20 cellular contexts compared by ENCODE assay signal in the genomic region with DNA sequence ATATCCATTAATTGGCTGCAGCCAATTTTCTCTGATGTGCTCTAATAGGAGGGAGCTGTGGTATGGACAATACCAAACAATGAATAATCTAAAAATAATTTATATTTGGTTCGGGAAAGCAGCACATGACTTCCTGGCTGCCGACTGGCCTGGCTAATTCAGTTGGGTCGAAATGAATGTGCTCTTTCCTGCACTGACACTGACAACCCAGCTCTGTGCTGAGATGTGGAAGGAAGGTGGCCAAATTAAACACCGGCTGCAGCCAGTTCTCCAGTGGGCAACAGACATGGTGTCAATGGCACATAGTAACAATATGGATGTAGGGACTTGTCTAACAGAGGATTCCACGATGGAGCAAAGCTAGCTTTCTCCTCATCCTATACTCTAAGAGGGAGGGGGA. TPM values are rescaled to one million over a fixed set of nuclear protein-coding genes. Genes with fewer than 3 reads are reported as not detected.
A peak's percentile ranks its signal among the peaks of the same experiment; 100 is the strongest.
DNase-seq lines count a peak whose midpoint lies in the region; ATAC-seq, FAIRE-seq and TF ChIP-seq lines count a peak whose summit lies in the region.
"Had no signal": no experiment of that assay in that cellular context is flagged by ENCODE, and none has a peak within 500 bp of the region (broad histone marks: within the 10 kb centered on the region; RNA-seq: fewer than 3 reads in every experiment).

No MANE protein-coding gene starts in this region.

- no peak for TF ChIP-seq CTCF in pancreas (IDR thresholded peaks at IDR 0.05)
- TF ChIP-seq CTCF in upper lobe of right lung (IDR thresholded peaks at IDR 0.05): no peak

- DNase-seq in GM23248: peak; percentile 9
- peak; percentile 57 for DNase-seq in cerebellum (ENCODE audit: low spot score)
- DNase-seq in left cardiac atrium: peak; percentile 31
- DNase-seq in pancreas: no peak
- no peak for DNase-seq in CD8-positive, alpha-beta memory T cell
- DNase-seq in activated CD4-positive, alpha-beta T cell treated with anti-CD3 and anti-CD28 coated beads, Interleukin-2, amount 10 ng/mL, durations not matched to agents 7 days and 5 days: no peak
- DNase-seq in upper lobe of right lung: no peak
- DNase-seq: Calu3; CD4-positive, CD25-positive, alpha-beta regulatory T cell; DMS53; H9; KBM-7; MV-4-11; NCI-H2029; NCI-H2171; NCI-H446 treated with DMSO at 0.1 percent for 48 hours had no signal

- peaks cover 5 to 13% (median 8%) of the 10 kb centered on the region in 5 donors for H3K9me3 Mint-ChIP-seq in CD8-positive, alpha-beta memory T cell
- peaks cover 30% of the 10 kb centered on the region for H3K9me3 Mint-ChIP-seq in activated CD4-positive, alpha-beta T cell treated with anti-CD3 and anti-CD28 coated beads, Interleukin-2, amount 10 ng/mL, durations not matched to agents 7 days and 5 days
- H3K9me3 Mint-ChIP-seq: H9 had no signal

- no peak for FAIRE-seq in pancreas (lab: Jason Lieb, UNC)

- peaks cover 0 to 1% of the 10 kb centered on the region in 2 donors for H3K27me3 Mint-ChIP-seq in CD8-positive, alpha-beta memory T cell
- H3K27me3 Mint-ChIP-seq in activated CD4-positive, alpha-beta T cell treated with anti-CD3 and anti-CD28 coated beads, Interleukin-2, amount 10 ng/mL, durations not matched to agents 7 days and 5 days: peaks cover 10% of the 10 kb centered on the region
- H3K27me3 Mint-ChIP-seq: B cell; CD4-positive, CD25-positive, alpha-beta regulatory T cell had no signal

- H3K4me1 Mint-ChIP-seq in CD8-positive, alpha-beta memory T cell: peaks cover 34 to 51% (median 36%) of the 10 kb centered on the region in 3 donors
- peaks cover 42% of the 10 kb centered on the region for H3K4me1 Mint-ChIP-seq in activated CD4-positive, alpha-beta T cell treated with anti-CD3 and anti-CD28 coated beads, Interleukin-2, amount 10 ng/mL, durations not matched to agents 7 days and 5 days
- H3K4me1 Mint-ChIP-seq: B cell, H9 had no signal

- H3K9ac ChIP-seq in GM23248: no peak overlapping the region

- WGBS in GM23248 (ENCODE audit: low coverage in 1 of 2, low lambda C conversion rate in 2 of 2, missing lambda C conversion rate in 2 of 2), 2 experiments: 21 to 22% methylated on average over 5 of the region's 5 CpGs
- WGBS in pancreas, 2 donors: 36 to 43% methylated on average over 5 of the region's 5 CpGs

- H3K4me3 ChIP-seq in GM23248 (no peak overlapping the region), pancreas (no peak overlapping the region), upper lobe of right lung (no peak overlapping the region)
- H3K4me3 ChIP-seq in CD8-positive, alpha-beta memory T cell (ENCODE audit: low read length): no peak overlapping the region
- H3K4me3 ChIP-seq: SJSA1 had no signal

- no peaks in the 10 kb centered on the region for H3F3A ChIP-seq in GM23248 (ENCODE audit: insufficient read depth)

- intact Hi-C loops in left cardiac atrium (cut with DNase I) (no loop called here), pancreas (cut with DNase I) (loop anchor here in 1 of 3 donors (10.0 kb wide), 1 partner anchor 108 kb away; no protein-coding TSS in a partner anchor), upper lobe of right lung (cut with DNase I) (no loop called here)

- no peaks in the 10 kb centered on the region for H3K9me2 ChIP-seq in GM23248 (ENCODE audit: insufficient read depth)

- H3K27ac ChIP-seq in GM23248: no peak overlapping the region
- no peak overlapping the region for H3K27ac ChIP-seq in pancreas
- H3K27ac ChIP-seq in CD8-positive, alpha-beta memory T cell (ENCODE audit: low read depth, low read length): no peak overlapping the region
- H3K27ac ChIP-seq in upper lobe of right lung: no peak overlapping the region
- H3K27ac ChIP-seq: RWPE1, SJSA1 had no signal

- H3K36me3 ChIP-seq in GM23248 (ENCODE audit: low read depth) (no peaks in the 10 kb centered on the region), pancreas (no peaks in the 10 kb centered on the region), upper lobe of right lung (no peaks in the 10 kb centered on the region)
- no peaks in the 10 kb centered on the region for H3K36me3 ChIP-seq in CD8-positive, alpha-beta memory T cell (ENCODE audit: insufficient read depth, low read length)
- H3K36me3 ChIP-seq: SJSA1 had no signal

- in situ Hi-C loops in GM23248 (cut with MboI): no loop called here

- no peaks in the 10 kb centered on the region for H3K79me2 ChIP-seq in GM23248 (ENCODE audit: insufficient read depth)

- H3K27ac Mint-ChIP-seq in CD8-positive, alpha-beta memory T cell: peak overlapping the region in 3 of 8 donors; percentile 22 to 48 (median 38)
- H3K27ac Mint-ChIP-seq in activated CD4-positive, alpha-beta T cell treated with anti-CD3 and anti-CD28 coated beads, Interleukin-2, amount 10 ng/mL, durations not matched to agents 7 days and 5 days: no peak overlapping the region
- H3K27ac Mint-ChIP-seq: B cell, H9 had no signal

- H3K4me3 Mint-ChIP-seq in CD8-positive, alpha-beta memory T cell: no peak overlapping the region
- H3K4me3 Mint-ChIP-seq in activated CD4-positive, alpha-beta T cell treated with anti-CD3 and anti-CD28 coated beads, Interleukin-2, amount 10 ng/mL, durations not matched to agents 7 days and 5 days: no peak overlapping the region
- H3K4me3 Mint-ChIP-seq: B cell; CD4-positive, CD25-positive, alpha-beta regulatory T cell; H9 had no signal

- H2AFZ ChIP-seq in GM23248: no peak overlapping the region

- H3K27me3 ChIP-seq in GM23248 (replicated peaks; ENCODE audit: insufficient read depth) (no peaks in the 10 kb centered on the region), pancreas (no peaks in the 10 kb centered on the region), upper lobe of right lung (no peaks in the 10 kb centered on the region)
- H3K27me3 ChIP-seq in CD8-positive, alpha-beta memory T cell (ENCODE audit: insufficient read depth, low read length, poor library complexity, severe bottlenecking): no peaks in the 10 kb centered on the region
- H3K27me3 ChIP-seq: SJSA1 had no signal

- H4K20me1 ChIP-seq in GM23248 (ENCODE audit: insufficient read depth): no peaks in the 10 kb centered on the region

- CTCF ChIA-PET in CD8-positive, alpha-beta memory T cell (lab: Charles Lee): no interaction called here
- CTCF ChIA-PET in activated CD4-positive, alpha-beta T cell treated with anti-CD3 and anti-CD28 coated beads, Interleukin-2, amount 10 ng/mL, durations not matched to agents 7 days and 5 days (lab: Charles Lee): interaction anchor here (1.6 kb wide), 2 partner anchors 11 to 16 kb away, joined by 4 to 5 read pairs; no protein-coding TSS in a partner anchor

- ATAC-seq in left cardiac atrium (peak; percentile 57 to 86), pancreas (peak in 3 of 4 donors; percentile 53 to 73 (median 65)), HG03432 (IDR thresholded peaks at IDR 0.05; ENCODE audit: unreplicated experiment) (no peak), upper lobe of right lung (no peak)

- H3K4me2 ChIP-seq in GM23248 (ENCODE audit: unreplicated experiment): no peak overlapping the region

- H3K9me3 ChIP-seq in GM23248 (ENCODE audit: low read depth) (no peaks in the 10 kb centered on the region), pancreas (no peaks in the 10 kb centered on the region), upper lobe of right lung (no peaks in the 10 kb centered on the region)
- no peaks in the 10 kb centered on the region for H3K9me3 ChIP-seq in CD8-positive, alpha-beta memory T cell (ENCODE audit: low read length)
- H3K9me3 ChIP-seq: SJSA1 had no signal

- POLR2A ChIA-PET in CD8-positive, alpha-beta memory T cell (lab: Charles Lee): no interaction called here
- POLR2A ChIA-PET in activated CD4-positive, alpha-beta T cell treated with anti-CD3 and anti-CD28 coated beads, Interleukin-2, amount 10 ng/mL, durations not matched to agents 7 days and 5 days (lab: Charles Lee): no interaction called here

- peaks cover 0 to 37% (median 5%) of the 10 kb centered on the region in 3 donors for H3K36me3 Mint-ChIP-seq in CD8-positive, alpha-beta memory T cell
- peaks cover 47% of the 10 kb centered on the region for H3K36me3 Mint-ChIP-seq in activated CD4-positive, alpha-beta T cell treated with anti-CD3 and anti-CD28 coated beads, Interleukin-2, amount 10 ng/mL, durations not matched to agents 7 days and 5 days (ENCODE audit: low read depth)

- H3K4me1 ChIP-seq in GM23248 (ENCODE audit: insufficient read depth) (no peaks in the 10 kb centered on the region), pancreas (no peaks in the 10 kb centered on the region), upper lobe of right lung (no peaks in the 10 kb centered on the region)
- H3K4me1 ChIP-seq in CD8-positive, alpha-beta memory T cell (ENCODE audit: insufficient read depth, low read length): peaks cover 14% of the 10 kb centered on the region
- H3K4me1 ChIP-seq: SJSA1 had no signal

RNA-seq across cellular contexts. Expression of gene COLQ, which starts 21.1 kb away (rescaled TPM):
- total RNA-seq in GM23248 (2014; rRNA removed; shearing (Covaris generic)): 0.32 and 1.1 TPM in 2 replicates
- polyA plus RNA-seq in GM23248 (2016; fragmentation: Nextera tagmentation; extraction: Ambion mirVana) (0.29 and 0.93 TPM in 2 replicates), pancreas (1 to 10 TPM; 1.9 to 3.1 TPM)
- total RNA-seq in cerebellum (2.5 TPM), left cardiac atrium (10 to 100 TPM in 1 of 2 donors, 1 to 10 TPM in 1; 6.4 to 23.8 TPM), pancreas (1 to 10 TPM in 2 of 6 donors, under 1 TPM in 4; 0.28 to 1.5 (median 0.62) TPM), upper lobe of right lung (1.1 TPM)
- total RNA-seq in CD8-positive, alpha-beta memory T cell: 1 to 10 TPM; 1.1 to 1.6 TPM
- polyA plus RNA-seq in CD8-positive, alpha-beta memory T cell: 17.3 TPM
- 1 to 10 TPM; 3.3 to 4.3 TPM for total RNA-seq in activated CD4-positive, alpha-beta T cell treated with anti-CD3 and anti-CD28 coated beads, Interleukin-2, amount 10 ng/mL, durations not matched to agents 7 days and 5 days

RNA-seq across cellular contexts. Expression of gene HACL1, which starts 58.7 kb away (rescaled TPM):
- total RNA-seq in GM23248 (2014; rRNA removed; shearing (Covaris generic)): 13.4 and 14.3 TPM in 2 replicates
- polyA plus RNA-seq in GM23248 (2016; fragmentation: Nextera tagmentation; extraction: Ambion mirVana) (16.3 and 18.8 TPM in 2 replicates), pancreas (10 to 100 TPM in 1 of 2 donors, 1 to 10 TPM in 1; 6.5 to 11.5 TPM)
- total RNA-seq in cerebellum (32.2 TPM), left cardiac atrium (10 to 100 TPM; 11.0 to 13.2 TPM), pancreas (10 to 100 TPM; 10.2 to 18.8 (median 12.8) TPM), upper lobe of right lung (15.2 TPM)
- 10 to 100 TPM; 34.6 to 37.7 TPM for total RNA-seq in CD8-positive, alpha-beta memory T cell
- polyA plus RNA-seq in CD8-positive, alpha-beta memory T cell: 35.0 TPM
- total RNA-seq in activated CD4-positive, alpha-beta T cell treated with anti-CD3 and anti-CD28 coated beads, Interleukin-2, amount 10 ng/mL, durations not matched to agents 7 days and 5 days: 10 to 100 TPM; 23.1 to 25.5 TPM

RNA-seq across cellular contexts. Expression of gene BTD, which starts 58.9 kb away (rescaled TPM):
- total RNA-seq in GM23248 (2014; rRNA removed; shearing (Covaris generic)): 24.2 and 48.0 TPM in 2 replicates
- polyA plus RNA-seq in GM23248 (2016; fragmentation: Nextera tagmentation; extraction: Ambion mirVana): 19.7 and 20.1 TPM in 2 replicates
- 19.3 TPM for total RNA-seq in cerebellum
- 10 to 100 TPM; 11.4 to 16.0 TPM for total RNA-seq in left cardiac atrium
- 10 to 100 TPM; 14.2 to 22.0 (median 16.7) TPM for total RNA-seq in pancreas
- polyA plus RNA-seq in pancreas: 10 to 100 TPM in 1 of 2 donors, 1 to 10 TPM in 1; 6.2 to 16.5 TPM
- 1 to 10 TPM; 5.5 to 6.0 TPM for total RNA-seq in CD8-positive, alpha-beta memory T cell
- 20.7 TPM for polyA plus RNA-seq in CD8-positive, alpha-beta memory T cell
- 1 to 10 TPM; 6.6 to 8.1 TPM for total RNA-seq in activated CD4-positive, alpha-beta T cell treated with anti-CD3 and anti-CD28 coated beads, Interleukin-2, amount 10 ng/mL, durations not matched to agents 7 days and 5 days
- total RNA-seq in upper lobe of right lung: 24.6 TPM

Comparison
In these comparisons a context has a peak if more than half of its experiments do, and no peak if none do; other contexts are left out.
1. DNase-seq: peak in GM23248 (single experiment), cerebellum (single experiment) and left cardiac atrium (single experiment); none in pancreas (0 of 6), CD8-positive, alpha-beta memory T cell (0 of 5), activated CD4-positive, alpha-beta T cell treated with anti-CD3 and anti-CD28 coated beads, Interleukin-2, amount 10 ng/mL, durations not matched to agents 7 days and 5 days (single experiment) and upper lobe of right lung (single experiment).
2. ATAC-seq: peak in left cardiac atrium (2 of 2) and pancreas (3 of 4); none in HG03432 (single experiment) and upper lobe of right lung (single experiment).